9 cellular contexts compared by ENCODE assay signal in the genomic region with DNA sequence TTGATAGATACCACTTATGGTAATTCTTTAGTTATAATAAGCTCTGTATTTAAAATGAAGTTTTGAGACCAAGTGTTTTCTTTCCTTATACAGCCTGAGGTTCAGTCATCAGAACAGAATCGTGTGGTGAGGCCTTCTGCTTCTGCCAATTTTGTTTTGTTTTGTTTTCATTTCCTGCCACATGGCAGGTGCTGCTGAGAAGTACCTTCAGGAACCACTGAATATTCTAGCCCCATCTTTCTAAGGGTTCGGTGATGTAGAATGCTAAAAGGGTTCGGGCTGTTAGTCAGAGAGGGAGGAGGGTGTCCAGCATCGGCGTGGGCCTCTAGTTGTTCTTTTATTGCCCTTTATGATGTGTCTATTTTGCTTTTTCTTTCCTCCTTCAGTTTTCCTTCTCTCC. TPM values are rescaled to one million over a fixed set of nuclear protein-coding genes. Genes with fewer than 3 reads are reported as not detected.
DNase-seq lines count a peak whose midpoint lies in the region; ATAC-seq and TF ChIP-seq lines count a peak whose summit lies in the region.
"Had no signal": no experiment of that assay in that cellular context is flagged by ENCODE, and none has a peak within 500 bp of the region (broad histone marks: within the 10 kb centered on the region; RNA-seq: fewer than 3 reads in every experiment).

No MANE protein-coding gene starts in this region.

- H3K4me2 ChIP-seq in skeletal muscle satellite cell (ENCODE audit: low read length) = peak overlapping the region; percentile 47

- peak overlapping the region; percentile 51 for H3K4me3 Mint-ChIP-seq in activated naive CD8-positive, alpha-beta T cell treated with anti-CD3 and anti-CD28 coated beads for 36 hours

- peaks cover 1% of the 10 kb centered on the region for H3K9me3 Mint-ChIP-seq in activated naive CD8-positive, alpha-beta T cell treated with anti-CD3 and anti-CD28 coated beads for 36 hours

- peaks cover 27% of the 10 kb centered on the region for H3K4me1 ChIP-seq in skeletal muscle satellite cell (ENCODE audit: control insufficient read depth, insufficient read depth, low read length)

- H3K9me3 ChIP-seq in skeletal muscle satellite cell (replicated peaks; ENCODE audit: low read length) = no peaks in the 10 kb centered on the region
- H3K9me3 ChIP-seq: adrenal gland had no signal

- H3K36me3 ChIP-seq in skeletal muscle satellite cell (ENCODE audit: insufficient read depth, low read length) = peaks cover 4% of the 10 kb centered on the region
- H3K36me3 ChIP-seq: adrenal gland had no signal

- H3K4me3 ChIP-seq in skeletal muscle satellite cell (ENCODE audit: low read length) = no peak overlapping the region
- H3K4me3 ChIP-seq: adrenal gland had no signal

- H3K27me3 Mint-ChIP-seq in activated naive CD8-positive, alpha-beta T cell treated with anti-CD3 and anti-CD28 coated beads for 36 hours = no peaks in the 10 kb centered on the region

- H3K36me3 Mint-ChIP-seq in activated naive CD8-positive, alpha-beta T cell treated with anti-CD3 and anti-CD28 coated beads for 36 hours = peaks cover 7% of the 10 kb centered on the region

- peak overlapping the region; percentile 14 for H3K9ac ChIP-seq in skeletal muscle satellite cell (ENCODE audit: low read depth, low read length)

- TF ChIP-seq POLR2A in GM18505 (IDR thresholded peaks at IDR 0.05; ENCODE audit: borderline replicate concordance, extremely low read depth, insufficient read depth, insufficient read length) = no peak

- ATAC-seq in HG03439 (IDR thresholded peaks at IDR 0.05; ENCODE audit: unreplicated experiment) = peak; percentile 56
- no peak for ATAC-seq in GM18505 (IDR thresholded peaks at IDR 0.05; ENCODE audit: unreplicated experiment)
- ATAC-seq in HG03457 (IDR thresholded peaks at IDR 0.05; ENCODE audit: unreplicated experiment) = no peak
- no peak for ATAC-seq in HG02588 (IDR thresholded peaks at IDR 0.05; ENCODE audit: unreplicated experiment)

- DNase-seq in NCI-H2171 treated with DMSO at 0.1 percent for 48 hours (lab: John Stamatoyannopoulos, UW) = peak; percentile 40
- DNase-seq in NCI-H2171 (lab: John Stamatoyannopoulos, UW) = no peak
- no peak for DNase-seq in activated naive CD8-positive, alpha-beta T cell treated with anti-CD3 and anti-CD28 coated beads for 36 hours

- peaks cover 68% of the 10 kb centered on the region for H3K4me1 Mint-ChIP-seq in activated naive CD8-positive, alpha-beta T cell treated with anti-CD3 and anti-CD28 coated beads for 36 hours

- H3K27me3 ChIP-seq in skeletal muscle satellite cell (ENCODE audit: control insufficient read depth, insufficient read depth, low read length) = no peaks in the 10 kb centered on the region
- H3K27me3 ChIP-seq: adrenal gland had no signal

- peak overlapping the region; percentile 82 for H3K27ac Mint-ChIP-seq in activated naive CD8-positive, alpha-beta T cell treated with anti-CD3 and anti-CD28 coated beads for 36 hours

RNA-seq across cellular contexts. Expression of a gene that starts 25.8 kb away (rescaled TPM):
- total RNA-seq in activated naive CD8-positive, alpha-beta T cell treated with anti-CD3 and anti-CD28 coated beads for 36 hours = 10 to 100 TPM; 35.9 to 37.5 TPM
- total RNA-seq in skeletal muscle satellite cell (2012; rRNA removed) = 20.5 and 21.2 TPM in 2 replicates
